Comparison of ENCODE assay signal across 29 cellular contexts in genomic region chr3:129369711-129370110, GRCh38. TPM values are rescaled to one million over a fixed set of nuclear protein-coding genes. Genes with fewer than 3 reads are reported as not detected.
"Had no signal": no experiment of that assay in that cellular context is flagged by ENCODE, and none has a peak within 500 bp of the region (broad histone marks: within the 10 kb centered on the region; RNA-seq: fewer than 3 reads in every experiment).

No MANE protein-coding gene starts in this region.

- ATAC-seq: activated CD4-positive, CD25-positive, alpha-beta regulatory T cell treated with anti-CD3 and anti-CD28 coated beads, Interleukin-2, amount 50 U/mL, for 24 hours; effector memory CD8-positive, alpha-beta T cell; gastrocnemius medialis; naive thymus-derived CD8-positive, alpha-beta T cell had no signal

- H3K27ac ChIP-seq: brain microvascular endothelial cell, gastrocnemius medialis, hepatocyte, neural progenitor cell, spleen, thoracic aorta, upper lobe of left lung, VCaP had no signal

- H3K4me2 ChIP-seq: hepatocyte, neural progenitor cell had no signal

- H3K36me3 ChIP-seq: brain microvascular endothelial cell, gastrocnemius medialis, neural progenitor cell, spleen, thoracic aorta, upper lobe of left lung had no signal

- H3K9ac ChIP-seq: neural progenitor cell had no signal

- H3K4me1 ChIP-seq: gastrocnemius medialis, neural progenitor cell, spleen, upper lobe of left lung had no signal

- H2AFZ ChIP-seq: hepatocyte, neural progenitor cell had no signal

- H3K27me3 ChIP-seq: brain microvascular endothelial cell, hepatocyte, neural progenitor cell, spleen, upper lobe of left lung had no signal

- DNase-seq: activated CD4-positive, alpha-beta T cell treated with anti-CD3 and anti-CD28 coated beads for 48 hours; activated CD4-positive, alpha-beta T cell treated with anti-CD3 and anti-CD28 coated beads, Interleukin-2, amount 50 U/mL, for 48 hours; activated CD8-positive, alpha-beta memory T cell treated with anti-CD3 and anti-CD28 coated beads, Interleukin-2, amount 50 U/mL, for 4 hours; activated effector memory CD4-positive, alpha-beta T cell treated with anti-CD3 and anti-CD28 coated beads, Interleukin-2, amount 50 U/mL, for 16 hours; activated naive CD4-positive, alpha-beta T cell treated with anti-CD3 and anti-CD28 coated beads, Interleukin-2, amount 10 ng/mL, durations not matched to agents 7 days and 5 days; activated naive CD8-positive, alpha-beta T cell treated with anti-CD3 and anti-CD28 coated beads, Interleukin-2, amount 10 ng/mL, durations not matched to agents 7 days and 5 days; activated T-cell treated with anti-CD3 and anti-CD28 coated beads, Interleukin-2, amount 50 U/mL, for 1 hour; amniotic stem cell; brain microvascular endothelial cell; cortex of kidney; effector memory CD8-positive, alpha-beta T cell; erythroblast; gastrocnemius medialis; islet precursor cell; midbrain; naive thymus-derived CD8-positive, alpha-beta T cell; posterior cingulate gyrus; right cardiac atrium; spleen; stimulated activated naive CD4-positive, alpha-beta T cell treated with Interleukin-2 at 50 U/mL for 16 hours; T-helper 1 cell; upper lobe of left lung had no signal

- H3K9me3 ChIP-seq: gastrocnemius medialis, thoracic aorta, upper lobe of left lung had no signal

- H3K4me3 ChIP-seq: gastrocnemius medialis, hepatocyte, neural progenitor cell, spleen, thoracic aorta, upper lobe of left lung had no signal

RNA-seq across cellular contexts. Expression of gene EFCAB12, which starts 58.7 kb away (rescaled TPM):
- total RNA-seq: chondrocyte, gastrocnemius medialis, lower leg skin had no signal
